Comparison of ENCODE assay signal across 18 cellular contexts in the genomic region with DNA sequence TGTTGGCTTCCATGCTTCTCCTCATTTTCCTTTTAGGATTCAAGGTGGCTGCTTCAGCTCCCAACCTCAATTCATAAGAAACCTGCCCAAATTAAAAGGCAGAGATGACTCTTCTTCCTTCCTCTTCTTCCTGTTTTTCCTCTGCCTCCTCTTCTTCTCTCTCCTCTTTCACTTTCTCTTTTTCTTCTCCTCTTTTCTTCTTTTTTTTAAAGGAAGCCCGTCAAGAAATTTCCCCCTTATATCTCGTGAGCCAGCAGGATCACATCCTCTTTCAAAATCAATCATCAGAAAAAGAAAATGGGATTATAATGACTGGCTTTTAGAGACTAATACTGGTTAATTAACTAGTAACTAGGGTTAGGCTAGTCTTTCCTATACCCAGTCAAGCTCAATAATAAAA.
DNase-seq lines count a peak whose midpoint lies in the region; ATAC-seq, FAIRE-seq and TF ChIP-seq lines count a peak whose summit lies in the region.
"Had no signal": no experiment of that assay in that cellular context is flagged by ENCODE, and none has a peak within 500 bp of the region (broad histone marks: within the 10 kb centered on the region; RNA-seq: fewer than 3 reads in every experiment).

No MANE protein-coding gene starts in this region.

- WGBS in pancreas, 2 donors: 60 to 63% methylated on average over 2 of the region's 2 CpGs
- 76 to 80% methylated on average over 2 of the region's 2 CpGs for WGBS in aorta, 2 donors

- no peaks in the 10 kb centered on the region for H3K36me3 ChIP-seq in pancreas
- H3K36me3 ChIP-seq in aorta (ENCODE audit: control insufficient read depth in 1 of 2, insufficient read depth in 2 of 2, low read length in 1 of 2): peaks cover 0 to 2% of the 10 kb centered on the region in 2 donors
- H3K36me3 ChIP-seq: HAP-1, neutrophil had no signal

- H3K4me1 Mint-ChIP-seq in activated CD4-positive, alpha-beta memory T cell treated with anti-CD3 and anti-CD28 coated beads, Interleukin-2, amount 10 ng/mL, durations not matched to agents 7 days and 5 days: peaks cover 11% of the 10 kb centered on the region
- peaks cover 4% of the 10 kb centered on the region for H3K4me1 Mint-ChIP-seq in activated CD4-positive, alpha-beta memory T cell treated with anti-CD3 and anti-CD28 coated beads for 36 hours (ENCODE audit: low read depth)
- peaks cover 5 to 6% (median 6%) of the 10 kb centered on the region in 3 donors for H3K4me1 Mint-ChIP-seq in naive B cell

- H3K4me1 ChIP-seq in pancreas (no peaks in the 10 kb centered on the region), aorta (ENCODE audit: control insufficient read depth in 1 of 2, insufficient read depth in 2 of 2, low read length in 2 of 2) (no peaks in the 10 kb centered on the region)

- H3K9me3 Mint-ChIP-seq in activated CD4-positive, alpha-beta memory T cell treated with anti-CD3 and anti-CD28 coated beads, Interleukin-2, amount 10 ng/mL, durations not matched to agents 7 days and 5 days: no peaks in the 10 kb centered on the region
- no peaks in the 10 kb centered on the region for H3K9me3 Mint-ChIP-seq in activated CD4-positive, alpha-beta memory T cell treated with anti-CD3 and anti-CD28 coated beads for 36 hours
- no peaks in the 10 kb centered on the region for H3K9me3 Mint-ChIP-seq in naive B cell

- H3K27ac ChIP-seq in pancreas: no peak overlapping the region
- no peak overlapping the region for H3K27ac ChIP-seq in aorta (ENCODE audit: low read depth in 1 of 2, low read length in 2 of 2)
- H3K27ac ChIP-seq: neutrophil had no signal

- no peaks in the 10 kb centered on the region for H3K36me3 Mint-ChIP-seq in activated CD4-positive, alpha-beta memory T cell treated with anti-CD3 and anti-CD28 coated beads, Interleukin-2, amount 10 ng/mL, durations not matched to agents 7 days and 5 days (ENCODE audit: low read depth)
- no peaks in the 10 kb centered on the region for H3K36me3 Mint-ChIP-seq in activated CD4-positive, alpha-beta memory T cell treated with anti-CD3 and anti-CD28 coated beads for 36 hours
- no peaks in the 10 kb centered on the region for H3K36me3 Mint-ChIP-seq in naive B cell

- no peak for DNase-seq in activated CD4-positive, alpha-beta memory T cell treated with anti-CD3 and anti-CD28 coated beads, Interleukin-2, amount 10 ng/mL, durations not matched to agents 7 days and 5 days
- DNase-seq in activated CD4-positive, alpha-beta memory T cell treated with anti-CD3 and anti-CD28 coated beads for 36 hours: no peak
- peak; percentile 15 for DNase-seq in GM12865 (ENCODE audit: low read depth)
- peak; percentile 13 for DNase-seq in SW480 (ENCODE audit: low spot score)
- DNase-seq in naive B cell: no peak
- no peak for DNase-seq in pancreas
- DNase-seq in foreskin fibroblast: no peak
- DNase-seq in aorta: no peak
- DNase-seq: activated CD4-positive, alpha-beta T cell treated with anti-CD3 and anti-CD28 coated beads for 4 hours; caudate nucleus; DMS153; mesendoderm; NCI-H1417 treated with DMSO at 0.1 percent for 48 hours; NCI-H446 treated with DMSO at 0.1 percent for 48 hours had no signal

- H3K9me3 ChIP-seq in pancreas: no peaks in the 10 kb centered on the region
- H3K9me3 ChIP-seq in aorta (ENCODE audit: control insufficient read depth, low read length): no peaks in the 10 kb centered on the region
- H3K9me3 ChIP-seq: HAP-1, neutrophil had no signal

- H3K4me3 Mint-ChIP-seq in activated CD4-positive, alpha-beta memory T cell treated with anti-CD3 and anti-CD28 coated beads, Interleukin-2, amount 10 ng/mL, durations not matched to agents 7 days and 5 days: peak overlapping the region; percentile 45
- no peak overlapping the region for H3K4me3 Mint-ChIP-seq in activated CD4-positive, alpha-beta memory T cell treated with anti-CD3 and anti-CD28 coated beads for 36 hours
- peak overlapping the region in 5 of 8 donors; percentile 4 to 84 (median 50) for H3K4me3 Mint-ChIP-seq in naive B cell

- H3K27me3 Mint-ChIP-seq in activated CD4-positive, alpha-beta memory T cell treated with anti-CD3 and anti-CD28 coated beads, Interleukin-2, amount 10 ng/mL, durations not matched to agents 7 days and 5 days: no peaks in the 10 kb centered on the region
- no peaks in the 10 kb centered on the region for H3K27me3 Mint-ChIP-seq in activated CD4-positive, alpha-beta memory T cell treated with anti-CD3 and anti-CD28 coated beads for 36 hours
- H3K27me3 Mint-ChIP-seq in naive B cell: no peaks in the 10 kb centered on the region

- intact Hi-C loops in activated CD4-positive, alpha-beta memory T cell treated with anti-CD3 and anti-CD28 coated beads for 36 hours (cut with micrococcal nuclease): loop anchor here (5.0 kb wide), 2 partner anchors 1360 to 1935 kb away; no protein-coding TSS in a partner anchor
- intact Hi-C loops in pancreas (cut with DNase I): no loop called here
- intact Hi-C loops in aorta (cut with DNase I): loop anchor here in 1 of 2 donors (5.0 to 10.0 kb wide), 2 partner anchors 1230 to 1608 kb away; no protein-coding TSS in a partner anchor

- CTCF ChIA-PET in activated CD4-positive, alpha-beta memory T cell treated with anti-CD3 and anti-CD28 coated beads, Interleukin-2, amount 10 ng/mL, durations not matched to agents 7 days and 5 days (lab: Charles Lee): no interaction called here
- CTCF ChIA-PET in activated CD4-positive, alpha-beta memory T cell treated with anti-CD3 and anti-CD28 coated beads for 36 hours (lab: Charles Lee): no interaction called here

- no peak for ATAC-seq in naive B cell (ENCODE audit: low read depth in 2 of 2)
- no peak for ATAC-seq in pancreas
- no peak for ATAC-seq in aorta (ENCODE audit: low FRiP score)

- POLR2A ChIA-PET in activated CD4-positive, alpha-beta memory T cell treated with anti-CD3 and anti-CD28 coated beads, Interleukin-2, amount 10 ng/mL, durations not matched to agents 7 days and 5 days (lab: Charles Lee): no interaction called here
- POLR2A ChIA-PET in activated CD4-positive, alpha-beta memory T cell treated with anti-CD3 and anti-CD28 coated beads for 36 hours (lab: Charles Lee): no interaction called here

- H3K4me3 ChIP-seq in GM12865 (ENCODE audit: low read depth, low read length) (no peak overlapping the region), pancreas (no peak overlapping the region), foreskin fibroblast (ENCODE audit: low read depth in 1 of 2, low read length in 2 of 2) (no peak overlapping the region), aorta (ENCODE audit: low read length in 2 of 2) (no peak overlapping the region)
- H3K4me3 ChIP-seq: HAP-1 had no signal

- H3K27me3 ChIP-seq in pancreas: no peaks in the 10 kb centered on the region
- H3K27me3 ChIP-seq in aorta (ENCODE audit: control insufficient read depth in 1 of 2, insufficient read depth in 2 of 2, low read length in 1 of 2): no peaks in the 10 kb centered on the region
- H3K27me3 ChIP-seq: neutrophil had no signal

- FAIRE-seq in pancreas (lab: Jason Lieb, UNC): no peak
- FAIRE-seq: endometrium, RCC 7860 had no signal

- no peak overlapping the region for H3K27ac Mint-ChIP-seq in activated CD4-positive, alpha-beta memory T cell treated with anti-CD3 and anti-CD28 coated beads, Interleukin-2, amount 10 ng/mL, durations not matched to agents 7 days and 5 days
- no peak overlapping the region for H3K27ac Mint-ChIP-seq in activated CD4-positive, alpha-beta memory T cell treated with anti-CD3 and anti-CD28 coated beads for 36 hours
- peak overlapping the region in 5 of 6 donors; percentile 11 to 99 (median 82) for H3K27ac Mint-ChIP-seq in naive B cell

- TF ChIP-seq CTCF in GM12865 (IDR thresholded peaks at IDR 0.05; ENCODE audit: insufficient read depth, low read depth, low read length, missing control alignments): no peak
- TF ChIP-seq CTCF in pancreas (IDR thresholded peaks at IDR 0.05): no peak
- TF ChIP-seq CTCF in foreskin fibroblast (IDR thresholded peaks at IDR 0.05; ENCODE audit: low read depth, low read length): no peak

Comparison
In these comparisons a context has a peak if more than half of its experiments do, and no peak if none do; other contexts are left out.
1. DNase-seq: peak in GM12865 (single experiment) and SW480 (single experiment); none in activated CD4-positive, alpha-beta memory T cell treated with anti-CD3 and anti-CD28 coated beads, Interleukin-2, amount 10 ng/mL, durations not matched to agents 7 days and 5 days (single experiment), activated CD4-positive, alpha-beta memory T cell treated with anti-CD3 and anti-CD28 coated beads for 36 hours (single experiment), naive B cell (single experiment), pancreas (0 of 6), foreskin fibroblast (0 of 2) and aorta (0 of 2).
2. H3K27ac Mint-ChIP-seq: peak in naive B cell (5 of 6); none in activated CD4-positive, alpha-beta memory T cell treated with anti-CD3 and anti-CD28 coated beads, Interleukin-2, amount 10 ng/mL, durations not matched to agents 7 days and 5 days (single experiment) and activated CD4-positive, alpha-beta memory T cell treated with anti-CD3 and anti-CD28 coated beads for 36 hours (single experiment).